ENCODE assay signal across 17 cellular contexts in genomic region chr10:65032867-65033769, GRCh38.
DNase-seq lines count a peak whose midpoint lies in the region; ATAC-seq and TF ChIP-seq lines count a peak whose summit lies in the region.
"Had no signal": no experiment of that assay in that cellular context is flagged by ENCODE, and none has a peak within 500 bp of the region (broad histone marks: within the 10 kb centered on the region; RNA-seq: fewer than 3 reads in every experiment).

No MANE protein-coding gene starts in this region.

- H3K9me3 ChIP-seq in PC-3 (ENCODE audit: low read length), result peaks cover 18% of the 10 kb centered on the region

- H3K4me1 ChIP-seq in PC-3 (ENCODE audit: insufficient read depth, low read length), result 0 out of 2 replicates have a peak, but pooled peaks cover 7% of the 10 kb centered on the region
- H3K4me1 ChIP-seq: Peyer's patch had no signal

- H3K27ac ChIP-seq in PC-3 (ENCODE audit: low read length), result no peak overlapping the region
- H3K27ac ChIP-seq: KMS-11, Peyer's patch, SK-N-MC had no signal

- H3K27me3 Mint-ChIP-seq in osteocyte (ENCODE audit: unreplicated experiment), result no peaks in the 10 kb centered on the region

- no peaks in the 10 kb centered on the region for H3K79me2 ChIP-seq in PC-3 (ENCODE audit: low read length)

- POLR2A ChIA-PET in PC-3 (lab: Charles Lee; ENCODE audit: unreplicated experiment) (no interaction called here), HEK293T (lab: Yijun Ruan, JAX) (no interaction called here)

- BruUV-seq in PC-3 (replicated peaks; lab: Mats Ljungman, UMichigan), result no TSS peak

- intact Hi-C loops in PC-3 (cut with micrococcal nuclease), result no loop called here

- DNase-seq in PC-3 (peak; percentile 29), left lobe of liver (ENCODE audit: low spot score) (no peak), osteocyte (ENCODE audit: extremely low spot score, unreplicated experiment) (no peak), COLO829 (ENCODE audit: low spot score) (no peak), NCI-H1930 (lab: John Stamatoyannopoulos, UW) (no peak), HEK293T (ENCODE audit: extremely low spot score) (no peak)
- no peak for DNase-seq in stimulated activated CD4-positive, alpha-beta T cell treated with anti-CD3 and anti-CD28 coated beads, Interleukin-2, amount 100 ng/mL, for 24 hours
- DNase-seq: DMS79 treated with DMSO at 0.1 percent for 48 hours, MM.1S, NCI-H1092 treated with DMSO at 0.1 percent for 48 hours, NCI-H226, NCI-H524 treated with DMSO at 0.1 percent for 48 hours, Peyer's patch had no signal

- no peaks in the 10 kb centered on the region for H3K36me3 Mint-ChIP-seq in osteocyte (ENCODE audit: unreplicated experiment)

- peak overlapping the region; percentile 17; the same call in 1 of the 2 replicates for H3K4me2 ChIP-seq in PC-3 (ENCODE audit: low read length)
- H3K4me2 ChIP-seq: GM23338, KMS-11 had no signal

- ATAC-seq in PC-3 (peak; percentile 80), left lobe of liver (peak; percentile 91)
- ATAC-seq: GM23338, Right ventricle myocardium inferior had no signal

- H4K20me1 ChIP-seq in PC-3 (ENCODE audit: low read length), result no peaks in the 10 kb centered on the region

- H3K4me3 ChIP-seq in PC-3 (ENCODE audit: low read length), result no peak overlapping the region
- H3K4me3 ChIP-seq: GM23338, Peyer's patch, SK-N-MC had no signal

- H2AFZ ChIP-seq in PC-3 (ENCODE audit: low read length), result peak overlapping the region; percentile 31; the same call in 1 of the 2 replicates
- H2AFZ ChIP-seq: GM23338 had no signal

- H3K36me3 ChIP-seq in PC-3 (ENCODE audit: low read depth, low read length), result no peaks in the 10 kb centered on the region
- H3K36me3 ChIP-seq: Peyer's patch had no signal

- H3K9me2 ChIP-seq in PC-3 (replicated peaks; ENCODE audit: low read length), result no peaks in the 10 kb centered on the region

- TF ChIP-seq CTCF in PC-3 (conservative IDR thresholded peaks at IDR 0.05; ENCODE audit: low read depth, low read length) (no peak), osteocyte (IDR thresholded peaks at IDR 0.05) (no peak)

- peak overlapping the region; percentile 32 for H3K4me3 Mint-ChIP-seq in osteocyte (ENCODE audit: unreplicated experiment)
- H3K4me3 Mint-ChIP-seq: GM23338 had no signal

- H3K4me1 Mint-ChIP-seq in osteocyte (ENCODE audit: unreplicated experiment), result peaks cover 12% of the 10 kb centered on the region
- H3K4me1 Mint-ChIP-seq: GM23338 had no signal

- H3K9ac ChIP-seq in PC-3 (ENCODE audit: low read length), result no peak overlapping the region
- H3K9ac ChIP-seq: KMS-11 had no signal

- H3K9me3 Mint-ChIP-seq in osteocyte (ENCODE audit: unreplicated experiment), result no peaks in the 10 kb centered on the region

- CTCF ChIA-PET in PC-3 (lab: Charles Lee) (no interaction called here), HEK293T (lab: Yijun Ruan, JAX) (no interaction called here)

- peak overlapping the region; percentile 69 for H3K27ac Mint-ChIP-seq in osteocyte (ENCODE audit: unreplicated experiment)
- H3K27ac Mint-ChIP-seq: GM23338 had no signal

- H3F3A ChIP-seq in PC-3 (ENCODE audit: low read length, unreplicated experiment), result no peaks in the 10 kb centered on the region

- H3K27me3 ChIP-seq in PC-3 (ENCODE audit: low read length), result no peaks in the 10 kb centered on the region
- H3K27me3 ChIP-seq: Peyer's patch had no signal

TF ChIP-seq in HEK293T, 16 proteins besides CTCF, POLR2A, EP300 and RAD21:
- TF ChIP-seq HDGF (IDR thresholded peaks at IDR 0.05; ENCODE audit: borderline replicate concordance) (no peak), ELF4 (IDR thresholded peaks at IDR 0.05) (no peak), TARDBP (IDR thresholded peaks at IDR 0.05) (no peak)
